In the genomic region with DNA sequence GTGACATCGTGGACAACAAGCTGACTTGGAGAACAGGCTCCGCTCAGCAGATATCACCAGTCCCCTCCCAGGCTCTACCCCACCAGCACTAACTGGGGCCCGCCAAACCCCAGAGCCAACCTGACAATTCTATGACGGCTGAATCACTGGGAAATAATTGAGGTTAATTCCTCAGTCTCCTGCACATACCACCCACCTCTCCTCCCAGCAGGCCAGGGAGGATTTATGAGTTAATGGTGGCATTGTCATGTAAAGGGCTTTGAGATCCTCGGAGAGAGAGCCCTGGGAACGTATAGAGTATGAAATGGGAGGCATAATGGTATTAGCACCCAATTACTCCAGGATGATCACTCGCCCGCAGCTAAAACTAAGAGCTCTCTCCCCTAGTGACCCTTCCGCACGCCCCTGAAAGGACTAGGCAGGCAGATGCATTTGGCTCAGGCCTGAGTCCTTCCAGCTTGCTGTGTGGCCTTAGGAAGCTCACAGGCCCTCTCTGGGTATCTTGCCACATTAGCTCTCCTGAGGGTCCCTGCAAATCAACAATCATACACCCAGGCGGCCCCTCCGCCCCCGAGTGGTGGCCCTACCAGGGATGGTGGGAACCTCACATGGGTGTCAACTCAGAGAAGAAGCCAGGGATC, we compare ENCODE assay signal across 1 cellular context.
TF ChIP-seq lines count a peak whose summit lies in the region.

No MANE protein-coding gene starts in this region.

TF ChIP-seq in WTC11, 78 proteins besides CTCF, POLR2A, EP300 and RAD21 (continued from another document):
- TF ChIP-seq, protein P1, sequence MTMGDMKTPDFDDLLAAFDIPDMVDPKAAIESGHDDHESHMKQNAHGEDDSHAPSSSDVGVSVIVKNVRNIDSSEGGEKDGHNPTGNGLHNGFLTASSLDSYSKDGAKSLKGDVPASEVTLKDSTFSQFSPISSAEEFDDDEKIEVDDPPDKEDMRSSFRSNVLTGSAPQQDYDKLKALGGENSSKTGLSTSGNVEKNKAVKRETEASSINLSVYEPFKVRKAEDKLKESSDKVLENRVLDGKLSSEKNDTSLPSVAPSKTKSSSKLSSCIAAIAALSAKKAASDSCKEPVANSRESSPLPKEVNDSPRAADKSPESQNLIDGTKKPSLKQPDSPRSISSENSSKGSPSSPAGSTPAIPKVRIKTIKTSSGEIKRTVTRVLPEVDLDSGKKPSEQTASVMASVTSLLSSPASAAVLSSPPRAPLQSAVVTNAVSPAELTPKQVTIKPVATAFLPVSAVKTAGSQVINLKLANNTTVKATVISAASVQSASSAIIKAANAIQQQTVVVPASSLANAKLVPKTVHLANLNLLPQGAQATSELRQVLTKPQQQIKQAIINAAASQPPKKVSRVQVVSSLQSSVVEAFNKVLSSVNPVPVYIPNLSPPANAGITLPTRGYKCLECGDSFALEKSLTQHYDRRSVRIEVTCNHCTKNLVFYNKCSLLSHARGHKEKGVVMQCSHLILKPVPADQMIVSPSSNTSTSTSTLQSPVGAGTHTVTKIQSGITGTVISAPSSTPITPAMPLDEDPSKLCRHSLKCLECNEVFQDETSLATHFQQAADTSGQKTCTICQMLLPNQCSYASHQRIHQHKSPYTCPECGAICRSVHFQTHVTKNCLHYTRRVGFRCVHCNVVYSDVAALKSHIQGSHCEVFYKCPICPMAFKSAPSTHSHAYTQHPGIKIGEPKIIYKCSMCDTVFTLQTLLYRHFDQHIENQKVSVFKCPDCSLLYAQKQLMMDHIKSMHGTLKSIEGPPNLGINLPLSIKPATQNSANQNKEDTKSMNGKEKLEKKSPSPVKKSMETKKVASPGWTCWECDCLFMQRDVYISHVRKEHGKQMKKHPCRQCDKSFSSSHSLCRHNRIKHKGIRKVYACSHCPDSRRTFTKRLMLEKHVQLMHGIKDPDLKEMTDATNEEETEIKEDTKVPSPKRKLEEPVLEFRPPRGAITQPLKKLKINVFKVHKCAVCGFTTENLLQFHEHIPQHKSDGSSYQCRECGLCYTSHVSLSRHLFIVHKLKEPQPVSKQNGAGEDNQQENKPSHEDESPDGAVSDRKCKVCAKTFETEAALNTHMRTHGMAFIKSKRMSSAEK (CRISPR knock-in tag; IDR thresholded peaks at IDR 0.05; ENCODE audit: borderline replicate concordance): no peak
- TF ChIP-seq, protein P2, sequence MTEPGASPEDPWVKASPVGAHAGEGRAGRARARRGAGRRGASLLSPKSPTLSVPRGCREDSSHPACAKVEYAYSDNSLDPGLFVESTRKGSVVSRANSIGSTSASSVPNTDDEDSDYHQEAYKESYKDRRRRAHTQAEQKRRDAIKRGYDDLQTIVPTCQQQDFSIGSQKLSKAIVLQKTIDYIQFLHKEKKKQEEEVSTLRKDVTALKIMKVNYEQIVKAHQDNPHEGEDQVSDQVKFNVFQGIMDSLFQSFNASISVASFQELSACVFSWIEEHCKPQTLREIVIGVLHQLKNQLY (CRISPR knock-in tag; IDR thresholded peaks at IDR 0.05): no peak
TF ChIP-seq in WTC11: peak in this region for 0.
